ENCODE assay signal across 8 cellular contexts in the genomic region with DNA sequence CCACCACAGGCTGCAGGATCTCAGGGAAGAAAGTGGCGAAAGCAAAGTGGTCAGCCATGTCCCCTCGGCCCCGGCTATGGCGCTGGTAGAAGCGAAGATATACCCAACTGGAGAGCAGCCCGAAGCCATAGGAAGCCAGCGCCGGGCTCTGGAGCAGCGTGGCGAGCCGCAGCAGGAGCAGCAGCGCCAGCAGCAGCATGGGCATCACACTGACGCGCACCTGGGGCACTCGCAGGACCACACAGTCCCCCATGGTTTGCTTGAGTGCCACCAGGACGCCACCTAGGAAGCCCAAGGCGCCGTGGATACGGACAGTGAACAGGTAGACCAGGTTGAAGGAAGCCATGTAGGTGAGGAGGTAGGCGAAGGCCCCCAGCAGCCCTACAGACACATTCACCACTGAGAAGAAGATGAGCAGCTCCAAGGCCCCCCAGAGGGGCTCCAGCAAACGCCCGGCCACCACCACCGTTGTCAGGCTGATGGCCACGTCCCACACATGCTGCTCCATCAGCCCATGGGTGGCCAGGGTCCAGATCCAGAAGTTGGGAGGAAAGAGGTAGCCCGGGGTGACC. TPM values are rescaled to one million over a fixed set of nuclear protein-coding genes. Genes with fewer than 3 reads are reported as not detected.
DNase-seq lines count a peak whose midpoint lies in the region; ATAC-seq and TF ChIP-seq lines count a peak whose summit lies in the region.

No MANE protein-coding gene starts in this region.

- H3K27me3 Mint-ChIP-seq in effector memory CD8-positive, alpha-beta T cell = no peaks in the 10 kb centered on the region
- H3K27me3 Mint-ChIP-seq in neural crest cell (ENCODE audit: low read depth) = no peaks in the 10 kb centered on the region

- no peaks in the 10 kb centered on the region for H3K9me3 Mint-ChIP-seq in effector memory CD8-positive, alpha-beta T cell
- H3K9me3 Mint-ChIP-seq in neural crest cell = no peaks in the 10 kb centered on the region

- peaks cover 23% of the 10 kb centered on the region for H3K36me3 Mint-ChIP-seq in effector memory CD8-positive, alpha-beta T cell (ENCODE audit: insufficient read depth)
- no peaks in the 10 kb centered on the region for H3K36me3 Mint-ChIP-seq in neural crest cell (ENCODE audit: low read depth)

- ATAC-seq in effector memory CD8-positive, alpha-beta T cell (replicated peaks) = no peak
- ATAC-seq in GM21447 (IDR thresholded peaks at IDR 0.05; ENCODE audit: unreplicated experiment) = no peak

- H3K4me3 Mint-ChIP-seq in effector memory CD8-positive, alpha-beta T cell = peak overlapping the region; percentile 93 to 97
- H3K4me3 Mint-ChIP-seq in neural crest cell = peak overlapping the region; percentile 93

- H3K27ac Mint-ChIP-seq in effector memory CD8-positive, alpha-beta T cell = peak overlapping the region; percentile 95 to 97
- H3K27ac Mint-ChIP-seq in neural crest cell (ENCODE audit: unreplicated experiment) = peak overlapping the region; percentile 95

- peaks cover 35 to 44% of the 10 kb centered on the region in 2 donors for H3K4me1 Mint-ChIP-seq in effector memory CD8-positive, alpha-beta T cell (ENCODE audit: low read depth in 2 of 2)
- peaks cover 40% of the 10 kb centered on the region for H3K4me1 Mint-ChIP-seq in neural crest cell

- H3K27ac ChIP-seq in C4-2B = peak overlapping the region; percentile 95

- TF ChIP-seq CTCF in C4-2B (conservative IDR thresholded peaks at IDR 0.05) = no peak
- TF ChIP-seq CTCF in neural crest cell (conservative IDR thresholded peaks at IDR 0.05) = no peak

- DNase-seq in NCI-H69 (lab: John Stamatoyannopoulos, UW) = peak; percentile 24
- no peak for DNase-seq in effector memory CD8-positive, alpha-beta T cell
- no peak for DNase-seq in neural crest cell (ENCODE audit: low read depth, low spot score)
- no peak for DNase-seq in NCI-H524 treated with DMSO at 0.1 percent for 48 hours (lab: John Stamatoyannopoulos, UW)
- DNase-seq in AML-193 (lab: John Stamatoyannopoulos, UW) = no peak
- DNase-seq in activated effector memory CD4-positive, alpha-beta T cell treated with Interleukin-2 at 50 U/mL for 16 hours = no peak

RNA-seq across cellular contexts. Expression of gene TMEM115, which starts 0.9 kb away (rescaled TPM):
- 37.8 and 39.2 TPM in 2 replicates for total RNA-seq in neural crest cell

RNA-seq across cellular contexts. Expression of gene CYB561D2, which starts 7.8 kb away (rescaled TPM):
- total RNA-seq in neural crest cell = 11.7 and 12.8 TPM in 2 replicates

RNA-seq across cellular contexts. Expression of gene NPRL2, which starts 7.9 kb away (rescaled TPM):
- 29.7 and 30.6 TPM in 2 replicates for total RNA-seq in neural crest cell

RNA-seq across cellular contexts. Expression of gene ZMYND10, which starts 12.9 kb away (rescaled TPM):
- total RNA-seq in neural crest cell = 2.3 and 2.5 TPM in 2 replicates

RNA-seq across cellular contexts. Expression of gene RASSF1, which starts 17.8 kb away (rescaled TPM):
- 15.1 and 16.8 TPM in 2 replicates for total RNA-seq in neural crest cell
